ENCODE assay signal across 33 cellular contexts in genomic region chr10:96906864-96907263, GRCh38.
DNase-seq lines count a peak whose midpoint lies in the region; ATAC-seq, FAIRE-seq and TF ChIP-seq lines count a peak whose summit lies in the region.
"Had no signal": no experiment of that assay in that cellular context is flagged by ENCODE, and none has a peak within 500 bp of the region (broad histone marks: within the 10 kb centered on the region; RNA-seq: fewer than 3 reads in every experiment).

No MANE protein-coding gene starts in this region.

- no peak overlapping the region for H3K27ac ChIP-seq in mesendoderm (ENCODE audit: low read depth, low read length)
- H3K27ac ChIP-seq in vagina, result no peak overlapping the region
- H3K27ac ChIP-seq: esophagus squamous epithelium, hepatocyte, left ventricle myocardium inferior, neutrophil, psoas muscle, SJCRH30, tibial nerve, WERI-Rb-1 had no signal

- peaks cover 54% of the 10 kb centered on the region for H3K4me1 Mint-ChIP-seq in activated CD8-positive, alpha-beta T cell treated with anti-CD3 and anti-CD28 coated beads for 36 hours (ENCODE audit: low read depth)
- H3K4me1 Mint-ChIP-seq in activated CD8-positive, alpha-beta T cell treated with anti-CD3 and anti-CD28 coated beads, Interleukin-2, amount 10 ng/mL, durations not matched to agents 7 days and 5 days (ENCODE audit: low read depth), result peaks cover 8% of the 10 kb centered on the region
- peaks cover 53% of the 10 kb centered on the region for H3K4me1 Mint-ChIP-seq in activated naive CD8-positive, alpha-beta T cell treated with anti-CD3 and anti-CD28 coated beads, Interleukin-2, amount 50 U/mL, for 24 hours

- POLR2A ChIA-PET in activated CD8-positive, alpha-beta T cell treated with anti-CD3 and anti-CD28 coated beads for 36 hours (lab: Charles Lee), result no interaction called here
- POLR2A ChIA-PET in activated CD8-positive, alpha-beta T cell treated with anti-CD3 and anti-CD28 coated beads, Interleukin-2, amount 10 ng/mL, durations not matched to agents 7 days and 5 days (lab: Charles Lee), result no interaction called here

- FAIRE-seq in GM18507 (lab: Jason Lieb, UNC), result peak; percentile 73

- no peak overlapping the region for H3K56ac ChIP-seq in mesendoderm (ENCODE audit: low read length)

- no peak overlapping the region for H2BK5ac ChIP-seq in mesendoderm (ENCODE audit: low read length)

- H3K4me3 Mint-ChIP-seq in activated CD8-positive, alpha-beta T cell treated with anti-CD3 and anti-CD28 coated beads for 36 hours, result no peak overlapping the region
- H3K4me3 Mint-ChIP-seq in activated CD8-positive, alpha-beta T cell treated with anti-CD3 and anti-CD28 coated beads, Interleukin-2, amount 10 ng/mL, durations not matched to agents 7 days and 5 days, result no peak overlapping the region
- H3K4me3 Mint-ChIP-seq in activated naive CD8-positive, alpha-beta T cell treated with anti-CD3 and anti-CD28 coated beads, Interleukin-2, amount 50 U/mL, for 24 hours, result peak overlapping the region; percentile 3
- H3K4me3 Mint-ChIP-seq: activated CD4-positive, alpha-beta T cell treated with anti-CD3 and anti-CD28 coated beads, Interleukin-2, amount 10 ng/mL, durations not matched to agents 7 days and 5 days; activated naive CD8-positive, alpha-beta T cell treated with anti-CD3 and anti-CD28 coated beads, Interleukin-2, amount 10 ng/mL, durations not matched to agents 7 days and 5 days; CD8-positive, alpha-beta T cell; dendritic cell treated with granulocyte-macrophage colony-stimulating factor and Interleukin-4, amounts not matched to agents 40 ng/mL and 50 ng/mL, for 4 days had no signal

- no peak for TF ChIP-seq CTCF in activated CD8-positive, alpha-beta T cell treated with anti-CD3 and anti-CD28 coated beads for 36 hours (IDR thresholded peaks at IDR 0.05)
- TF ChIP-seq CTCF in vagina (IDR thresholded peaks at IDR 0.05), result no peak

- no peaks in the 10 kb centered on the region for H3K9me3 ChIP-seq in vagina
- H3K9me3 ChIP-seq: esophagus squamous epithelium, HAP-1, left ventricle myocardium inferior, MG63, neutrophil, psoas muscle, SJCRH30, tibial nerve had no signal

- H3K23ac ChIP-seq in mesendoderm (ENCODE audit: low read length), result no peak overlapping the region

- no peak overlapping the region for H4K5ac ChIP-seq in mesendoderm (ENCODE audit: low read length)

- H3K36me3 ChIP-seq in mesendoderm (ENCODE audit: control insufficient read depth, insufficient read depth, low read length) (no peaks in the 10 kb centered on the region), vagina (no peaks in the 10 kb centered on the region)
- H3K36me3 ChIP-seq: HAP-1, neutrophil, tibial nerve had no signal

- H3K27ac Mint-ChIP-seq in activated CD8-positive, alpha-beta T cell treated with anti-CD3 and anti-CD28 coated beads for 36 hours, result peak overlapping the region; percentile 46
- H3K27ac Mint-ChIP-seq in activated CD8-positive, alpha-beta T cell treated with anti-CD3 and anti-CD28 coated beads, Interleukin-2, amount 10 ng/mL, durations not matched to agents 7 days and 5 days, result no peak overlapping the region
- H3K27ac Mint-ChIP-seq in activated naive CD8-positive, alpha-beta T cell treated with anti-CD3 and anti-CD28 coated beads, Interleukin-2, amount 50 U/mL, for 24 hours, result peak overlapping the region; percentile 60
- H3K27ac Mint-ChIP-seq: activated CD4-positive, alpha-beta T cell treated with anti-CD3 and anti-CD28 coated beads, Interleukin-2, amount 10 ng/mL, durations not matched to agents 7 days and 5 days; activated naive CD8-positive, alpha-beta T cell treated with anti-CD3 and anti-CD28 coated beads, Interleukin-2, amount 10 ng/mL, durations not matched to agents 7 days and 5 days; activated T-helper 2 cell treated with anti-CD3 and anti-CD28 coated beads, Interferon-gamma antibody, Interleukin-2, Interleukin-4, amounts not matched to agents 10 μg/mL and 5 μg/mL and 100 μg/mL, durations not matched to agents 14 hours and 24 hours and 36 hours; CD8-positive, alpha-beta T cell; dendritic cell treated with granulocyte-macrophage colony-stimulating factor and Interleukin-4, amounts not matched to agents 40 ng/mL and 50 ng/mL, for 4 days had no signal

- H4K8ac ChIP-seq in mesendoderm (ENCODE audit: low read depth, low read length), result no peak overlapping the region

- H3K4me3 ChIP-seq in mesendoderm (ENCODE audit: low read length) (no peak overlapping the region), vagina (no peak overlapping the region)
- H3K4me3 ChIP-seq: esophagus squamous epithelium, HAP-1, hepatocyte, left ventricle myocardium inferior, MG63, psoas muscle, SJCRH30, tibial nerve had no signal

- no peak overlapping the region for H3K9ac ChIP-seq in mesendoderm (ENCODE audit: low read length)

- H3K27me3 ChIP-seq in mesendoderm (ENCODE audit: insufficient read depth, low read length, poor library complexity), result no peaks in the 10 kb centered on the region
- H3K27me3 ChIP-seq in vagina, result no peaks in the 10 kb centered on the region
- H3K27me3 ChIP-seq: esophagus squamous epithelium, hepatocyte, MG63, neutrophil, SJCRH30, tibial nerve had no signal

- H3K4me1 ChIP-seq in mesendoderm (ENCODE audit: control insufficient read depth, low read depth, low read length) (no peaks in the 10 kb centered on the region), vagina (peaks cover 30% of the 10 kb centered on the region)
- H3K4me1 ChIP-seq: SJCRH30 had no signal

- peaks cover 7% of the 10 kb centered on the region for H3K79me1 ChIP-seq in mesendoderm (ENCODE audit: low read length)

- H2AK5ac ChIP-seq in mesendoderm (ENCODE audit: low read length), result no peak overlapping the region

- ATAC-seq in activated CD8-positive, alpha-beta T cell treated with anti-CD3 and anti-CD28 coated beads for 36 hours, result no peak
- ATAC-seq in activated CD8-positive, alpha-beta T cell treated with anti-CD3 and anti-CD28 coated beads, Interleukin-2, amount 10 ng/mL, durations not matched to agents 7 days and 5 days, result no peak
- no peak for ATAC-seq in activated naive CD8-positive, alpha-beta T cell treated with anti-CD3 and anti-CD28 coated beads, Interleukin-2, amount 50 U/mL, for 24 hours
- ATAC-seq in GM18520 (IDR thresholded peaks at IDR 0.05; ENCODE audit: unreplicated experiment) (no peak), HG02623 (IDR thresholded peaks at IDR 0.05; ENCODE audit: unreplicated experiment) (no peak)
- ATAC-seq: CD8-positive, alpha-beta T cell; psoas muscle had no signal

- H2BK15ac ChIP-seq in mesendoderm (replicated peaks; ENCODE audit: low read depth), result no peak overlapping the region

- H3K4me2 ChIP-seq in mesendoderm (ENCODE audit: low read length), result no peak overlapping the region
- H3K4me2 ChIP-seq: hepatocyte had no signal

- intact Hi-C loops in activated CD8-positive, alpha-beta T cell treated with anti-CD3 and anti-CD28 coated beads for 36 hours (cut with micrococcal nuclease), result no loop called here
- intact Hi-C loops in vagina (cut with DNase I), result no loop called here

- H2BK120ac ChIP-seq in mesendoderm (ENCODE audit: low read depth, low read length), result no peak overlapping the region

- TF ChIP-seq POLR2A in vagina (IDR thresholded peaks at IDR 0.05), result no peak

- H3K9me3 Mint-ChIP-seq in activated CD8-positive, alpha-beta T cell treated with anti-CD3 and anti-CD28 coated beads for 36 hours, result no peaks in the 10 kb centered on the region
- H3K9me3 Mint-ChIP-seq in activated CD8-positive, alpha-beta T cell treated with anti-CD3 and anti-CD28 coated beads, Interleukin-2, amount 10 ng/mL, durations not matched to agents 7 days and 5 days (ENCODE audit: insufficient read depth), result no peaks in the 10 kb centered on the region
- H3K9me3 Mint-ChIP-seq in activated naive CD8-positive, alpha-beta T cell treated with anti-CD3 and anti-CD28 coated beads, Interleukin-2, amount 50 U/mL, for 24 hours, result no peaks in the 10 kb centered on the region
- H3K9me3 Mint-ChIP-seq: activated CD4-positive, alpha-beta T cell treated with anti-CD3 and anti-CD28 coated beads, Interleukin-2, amount 10 ng/mL, durations not matched to agents 7 days and 5 days; activated naive CD8-positive, alpha-beta T cell treated with anti-CD3 and anti-CD28 coated beads, Interleukin-2, amount 10 ng/mL, durations not matched to agents 7 days and 5 days; activated T-helper 2 cell treated with anti-CD3 and anti-CD28 coated beads, Interferon-gamma antibody, Interleukin-2, Interleukin-4, amounts not matched to agents 10 μg/mL and 5 μg/mL and 100 μg/mL, durations not matched to agents 14 hours and 24 hours and 36 hours; CD8-positive, alpha-beta T cell; dendritic cell treated with granulocyte-macrophage colony-stimulating factor and Interleukin-4, amounts not matched to agents 40 ng/mL and 50 ng/mL, for 4 days had no signal

- no peak for DNase-seq in activated CD8-positive, alpha-beta T cell treated with anti-CD3 and anti-CD28 coated beads for 36 hours
- no peak for DNase-seq in activated CD8-positive, alpha-beta T cell treated with anti-CD3 and anti-CD28 coated beads, Interleukin-2, amount 10 ng/mL, durations not matched to agents 7 days and 5 days
- DNase-seq in GM18507 (ENCODE audit: extremely low spot score, insufficient read length, low read depth) (peak; percentile 14), mesendoderm (peak; percentile 24), vagina (ENCODE audit: extremely low spot score in 2 of 2) (no peak)
- no peak for DNase-seq in activated naive CD8-positive, alpha-beta T cell treated with anti-CD3 and anti-CD28 coated beads, Interleukin-2, amount 50 U/mL, for 24 hours
- DNase-seq: 8988T; activated CD4-positive, alpha-beta T cell treated with anti-CD3 and anti-CD28 coated beads, Interleukin-2, amount 10 ng/mL, durations not matched to agents 7 days and 5 days; activated naive CD8-positive, alpha-beta T cell treated with anti-CD3 and anti-CD28 coated beads, Interleukin-2, amount 10 ng/mL, durations not matched to agents 7 days and 5 days; CD8-positive, alpha-beta T cell; central memory CD4-positive, alpha-beta T cell; DMS79; esophagus squamous epithelium; GDM1; KBM-7; left ventricle myocardium inferior; MG63; NCI-H1105 treated with DMSO at 0.1 percent for 48 hours; NCI-H2029 treated with DMSO at 0.1 percent for 48 hours; NCI-H345; NCI-H748 treated with DMSO at 0.1 percent for 48 hours; psoas muscle; SJCRH30; T1000; WERI-Rb-1 had no signal

- peaks cover 7% of the 10 kb centered on the region for H3K79me2 ChIP-seq in mesendoderm (ENCODE audit: control insufficient read depth, insufficient read depth, low read length)

- no peak overlapping the region for H3K18ac ChIP-seq in mesendoderm (ENCODE audit: low read length)

- no peak overlapping the region for H3K4ac ChIP-seq in mesendoderm (ENCODE audit: low read depth, low read length)

- H3K27me3 Mint-ChIP-seq in activated CD8-positive, alpha-beta T cell treated with anti-CD3 and anti-CD28 coated beads for 36 hours, result no peaks in the 10 kb centered on the region
- no peaks in the 10 kb centered on the region for H3K27me3 Mint-ChIP-seq in activated CD8-positive, alpha-beta T cell treated with anti-CD3 and anti-CD28 coated beads, Interleukin-2, amount 10 ng/mL, durations not matched to agents 7 days and 5 days (ENCODE audit: low read depth)
- no peaks in the 10 kb centered on the region for H3K27me3 Mint-ChIP-seq in activated naive CD8-positive, alpha-beta T cell treated with anti-CD3 and anti-CD28 coated beads, Interleukin-2, amount 50 U/mL, for 24 hours
- H3K27me3 Mint-ChIP-seq: activated CD4-positive, alpha-beta T cell treated with anti-CD3 and anti-CD28 coated beads, Interleukin-2, amount 10 ng/mL, durations not matched to agents 7 days and 5 days; activated naive CD8-positive, alpha-beta T cell treated with anti-CD3 and anti-CD28 coated beads, Interleukin-2, amount 10 ng/mL, durations not matched to agents 7 days and 5 days; dendritic cell treated with granulocyte-macrophage colony-stimulating factor and Interleukin-4, amounts not matched to agents 40 ng/mL and 50 ng/mL, for 4 days had no signal

- CTCF ChIA-PET in activated CD8-positive, alpha-beta T cell treated with anti-CD3 and anti-CD28 coated beads for 36 hours (lab: Charles Lee), result no interaction called here
- CTCF ChIA-PET in activated CD8-positive, alpha-beta T cell treated with anti-CD3 and anti-CD28 coated beads, Interleukin-2, amount 10 ng/mL, durations not matched to agents 7 days and 5 days (lab: Charles Lee), result no interaction called here

- H3K36me3 Mint-ChIP-seq in activated CD8-positive, alpha-beta T cell treated with anti-CD3 and anti-CD28 coated beads for 36 hours (ENCODE audit: low read depth), result peaks cover 16% of the 10 kb centered on the region
- H3K36me3 Mint-ChIP-seq in activated CD8-positive, alpha-beta T cell treated with anti-CD3 and anti-CD28 coated beads, Interleukin-2, amount 10 ng/mL, durations not matched to agents 7 days and 5 days (ENCODE audit: low read depth), result peaks cover 7% of the 10 kb centered on the region
- peaks cover 12% of the 10 kb centered on the region for H3K36me3 Mint-ChIP-seq in activated naive CD8-positive, alpha-beta T cell treated with anti-CD3 and anti-CD28 coated beads, Interleukin-2, amount 50 U/mL, for 24 hours (ENCODE audit: low read depth)

Comparison
In these comparisons a context has a peak if more than half of its experiments do, and no peak if none do; other contexts are left out.
1. DNase-seq: peak in GM18507 (single experiment) and mesendoderm (single experiment); none in activated CD8-positive, alpha-beta T cell treated with anti-CD3 and anti-CD28 coated beads for 36 hours (single experiment), activated CD8-positive, alpha-beta T cell treated with anti-CD3 and anti-CD28 coated beads, Interleukin-2, amount 10 ng/mL, durations not matched to agents 7 days and 5 days (single experiment), activated naive CD8-positive, alpha-beta T cell treated with anti-CD3 and anti-CD28 coated beads, Interleukin-2, amount 50 U/mL, for 24 hours (single experiment) and vagina (0 of 2).